Comparison of ENCODE assay signal across 10 cellular contexts in the genomic region with DNA sequence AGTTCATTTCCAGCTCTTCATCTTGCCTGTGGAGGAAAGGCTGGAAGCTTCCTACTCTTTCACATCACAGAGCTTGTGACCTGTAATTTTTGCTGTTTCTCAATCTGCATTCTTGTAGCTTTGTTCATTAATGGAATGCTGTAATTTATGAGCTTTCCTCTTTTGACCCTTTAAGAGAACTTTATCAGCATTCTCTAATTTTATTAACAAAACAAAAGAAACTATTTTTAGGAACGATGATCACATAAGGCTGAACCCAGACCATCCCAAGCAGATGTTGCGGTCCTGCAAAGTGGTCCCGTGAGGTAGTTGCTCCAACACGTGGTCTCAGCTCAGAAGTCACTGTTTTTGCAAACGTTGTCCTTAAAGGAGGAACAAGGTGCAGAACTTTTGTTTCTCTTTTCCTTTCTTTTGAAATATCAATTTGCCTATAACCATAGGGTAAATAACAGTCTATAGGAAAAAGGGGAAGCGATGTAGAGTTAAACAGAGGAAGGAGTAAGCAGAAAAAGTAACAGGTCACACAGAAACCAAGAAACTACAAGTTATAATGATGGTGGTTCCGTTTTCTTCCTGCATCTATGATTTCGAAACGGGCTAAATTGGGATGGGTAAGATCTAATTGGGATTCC.
A peak's percentile ranks its signal among the peaks of the same experiment; 100 is the strongest.
DNase-seq lines count a peak whose midpoint lies in the region; ATAC-seq and TF ChIP-seq lines count a peak whose summit lies in the region.
"Had no signal": no experiment of that assay in that cellular context is flagged by ENCODE, and none has a peak within 500 bp of the region (broad histone marks: within the 10 kb centered on the region; RNA-seq: fewer than 3 reads in every experiment).

No MANE protein-coding gene starts in this region.

- no peaks in the 10 kb centered on the region for H3K9me3 ChIP-seq in OCI-LY7 (ENCODE audit: low read length)
- no peaks in the 10 kb centered on the region for H3K9me3 ChIP-seq in CD4-positive, alpha-beta memory T cell (ENCODE audit: control insufficient read depth in 1 of 2, low read length in 2 of 2)

- H3K36me3 Mint-ChIP-seq in naive B cell, result no peaks in the 10 kb centered on the region
- H3K36me3 Mint-ChIP-seq in CD4-positive, alpha-beta memory T cell, result no peaks in the 10 kb centered on the region
- H3K36me3 Mint-ChIP-seq in activated naive CD4-positive, alpha-beta T cell treated with anti-CD3 and anti-CD28 coated beads, Interleukin-2, amount 50 U/mL, for 72 hours, result no peaks in the 10 kb centered on the region

- intact Hi-C loops in OCI-LY7 (cut with micrococcal nuclease; ENCODE audit: unreplicated experiment), result no loop called here
- intact Hi-C loops in CD4-positive, alpha-beta memory T cell (cut with micrococcal nuclease), result no loop called here

- peaks cover 12 to 18% (median 16%) of the 10 kb centered on the region in 3 donors for H3K4me1 Mint-ChIP-seq in naive B cell
- peaks cover 0 to 1% (median 0%) of the 10 kb centered on the region in 4 donors for H3K4me1 Mint-ChIP-seq in CD4-positive, alpha-beta memory T cell

- peak overlapping the region; percentile 45 for H3K4me3 ChIP-seq in OCI-LY7 (ENCODE audit: low read depth, low read length, poor library complexity, severe bottlenecking)
- H3K4me3 ChIP-seq in CD4-positive, alpha-beta memory T cell (ENCODE audit: low read length in 2 of 2), result no peak overlapping the region

- DNase-seq in OCI-LY7 (ENCODE audit: low spot score) (peak; percentile 86), naive B cell (peak; percentile 50), NCI-H2196 treated with DMSO at 0.1 percent for 48 hours (lab: John Stamatoyannopoulos, UW; ENCODE audit: unreplicated experiment) (no peak)
- no peak for DNase-seq in activated effector memory CD4-positive, alpha-beta T cell treated with anti-CD3 and anti-CD28 coated beads, Interleukin-2, amount 50 U/mL, for 16 hours
- no peak for DNase-seq in CD4-positive, alpha-beta memory T cell
- DNase-seq in activated naive CD4-positive, alpha-beta T cell treated with anti-CD3 and anti-CD28 coated beads, Interleukin-2, amount 50 U/mL, for 72 hours (ENCODE audit: low spot score in 2 of 2), result no peak
- DNase-seq: NCI-H2081 had no signal

- H3K36me3 ChIP-seq in OCI-LY7 (ENCODE audit: insufficient read depth, low read length), result no peaks in the 10 kb centered on the region
- H3K36me3 ChIP-seq in CD4-positive, alpha-beta memory T cell (ENCODE audit: insufficient read depth, low read length), result no peaks in the 10 kb centered on the region

- H3K27me3 Mint-ChIP-seq in naive B cell, result peaks cover 0 to 11% (median 7%) of the 10 kb centered on the region in 3 donors
- peaks cover 0 to 6% of the 10 kb centered on the region in 2 donors for H3K27me3 Mint-ChIP-seq in CD4-positive, alpha-beta memory T cell

- peaks cover 67% of the 10 kb centered on the region for H3K4me1 ChIP-seq in OCI-LY7 (ENCODE audit: insufficient read depth, low read length, poor library complexity, severe bottlenecking)
- H3K4me1 ChIP-seq in CD4-positive, alpha-beta memory T cell (ENCODE audit: insufficient read depth, low read length), result no peaks in the 10 kb centered on the region
- H3K4me1 ChIP-seq: parathyroid adenoma had no signal

- peaks cover 0 to 5% (median 0%) of the 10 kb centered on the region in 7 donors for H3K9me3 Mint-ChIP-seq in naive B cell
- no peaks in the 10 kb centered on the region for H3K9me3 Mint-ChIP-seq in CD4-positive, alpha-beta memory T cell
- H3K9me3 Mint-ChIP-seq in activated naive CD4-positive, alpha-beta T cell treated with anti-CD3 and anti-CD28 coated beads, Interleukin-2, amount 50 U/mL, for 72 hours, result no peaks in the 10 kb centered on the region

- ATAC-seq in GM18511 (IDR thresholded peaks at IDR 0.05; ENCODE audit: unreplicated experiment), result peak; percentile 77
- ATAC-seq in HG02763 (IDR thresholded peaks at IDR 0.05; ENCODE audit: unreplicated experiment), result peak; percentile 72
- peak; percentile 88 for ATAC-seq in naive B cell (ENCODE audit: low read depth in 2 of 2)
- no peak for ATAC-seq in activated naive CD4-positive, alpha-beta T cell treated with anti-CD3 and anti-CD28 coated beads, Interleukin-2, amount 50 U/mL, for 72 hours

- no peaks in the 10 kb centered on the region for H3K9me2 ChIP-seq in OCI-LY7 (ENCODE audit: insufficient read depth, low read length)

- no peak for TF ChIP-seq CTCF in OCI-LY7 (conservative IDR thresholded peaks at IDR 0.05; ENCODE audit: low read length)

- peak overlapping the region; percentile 43; the same call in 1 of the 2 replicates for H2AFZ ChIP-seq in OCI-LY7 (ENCODE audit: low read length)
- H2AFZ ChIP-seq: parathyroid adenoma had no signal

- no TSS peak for BruUV-seq in OCI-LY7 (replicated peaks; lab: Mats Ljungman, UMichigan)

- H3K27ac ChIP-seq in OCI-LY7 (ENCODE audit: low read depth, low read length, poor library complexity, severe bottlenecking), result peak overlapping the region; percentile 86
- no peak overlapping the region for H3K27ac ChIP-seq in CD4-positive, alpha-beta memory T cell (ENCODE audit: low read depth, low read length)
- H3K27ac ChIP-seq: parathyroid adenoma had no signal

- CTCF ChIA-PET in OCI-LY7 (lab: Charles Lee; ENCODE audit: unreplicated experiment), result no interaction called here
- CTCF ChIA-PET in CD4-positive, alpha-beta memory T cell (lab: Charles Lee; ENCODE audit: partially characterized antibody), result no interaction called here

- no peaks in the 10 kb centered on the region for H3K27me3 ChIP-seq in CD4-positive, alpha-beta memory T cell (ENCODE audit: insufficient read depth, low read length)

- peak overlapping the region in 5 of 6 donors; percentile 2 to 74 (median 62) for H3K27ac Mint-ChIP-seq in naive B cell
- H3K27ac Mint-ChIP-seq in CD4-positive, alpha-beta memory T cell, result no peak overlapping the region
- no peak overlapping the region for H3K27ac Mint-ChIP-seq in activated naive CD4-positive, alpha-beta T cell treated with anti-CD3 and anti-CD28 coated beads, Interleukin-2, amount 50 U/mL, for 72 hours

- H3K4me2 ChIP-seq in OCI-LY7 (ENCODE audit: low read length), result peak overlapping the region; percentile 65

- peak overlapping the region; percentile 15 to 76 (median 67) for H3K4me3 Mint-ChIP-seq in naive B cell
- no peak overlapping the region for H3K4me3 Mint-ChIP-seq in CD4-positive, alpha-beta memory T cell

- no peaks in the 10 kb centered on the region for H3K79me2 ChIP-seq in OCI-LY7 (ENCODE audit: insufficient read depth, low read depth, low read length)
- H3K79me2 ChIP-seq: parathyroid adenoma had no signal

- no peaks in the 10 kb centered on the region for H4K20me1 ChIP-seq in OCI-LY7 (ENCODE audit: insufficient read depth, low read length)

- POLR2A ChIA-PET in OCI-LY7 (lab: Charles Lee), result interaction anchor here (0.6 to 1.6 kb wide), 5 partner anchors 8 to 812 kb away, joined by 3 to 6 read pairs (median 3); no protein-coding TSS in a partner anchor
- POLR2A ChIA-PET in CD4-positive, alpha-beta memory T cell (lab: Charles Lee; ENCODE audit: partially characterized antibody), result no interaction called here

Comparison
In these comparisons a context has a peak if more than half of its experiments do, and no peak if none do; other contexts are left out.
1. ATAC-seq: peak in GM18511 (single experiment), HG02763 (single experiment) and naive B cell (2 of 2); none in activated naive CD4-positive, alpha-beta T cell treated with anti-CD3 and anti-CD28 coated beads, Interleukin-2, amount 50 U/mL, for 72 hours (0 of 2).
2. DNase-seq: peak in OCI-LY7 (single experiment) and naive B cell (single experiment); none in NCI-H2196 treated with DMSO at 0.1 percent for 48 hours (single experiment), activated effector memory CD4-positive, alpha-beta T cell treated with anti-CD3 and anti-CD28 coated beads, Interleukin-2, amount 50 U/mL, for 16 hours (single experiment), CD4-positive, alpha-beta memory T cell (0 of 5) and activated naive CD4-positive, alpha-beta T cell treated with anti-CD3 and anti-CD28 coated beads, Interleukin-2, amount 50 U/mL, for 72 hours (0 of 2).
3. H3K27ac Mint-ChIP-seq: peak in naive B cell (5 of 6); none in CD4-positive, alpha-beta memory T cell (0 of 7) and activated naive CD4-positive, alpha-beta T cell treated with anti-CD3 and anti-CD28 coated beads, Interleukin-2, amount 50 U/mL, for 72 hours (0 of 2).
4. H3K4me3 Mint-ChIP-seq: peak in naive B cell (8 of 8); none in CD4-positive, alpha-beta memory T cell (0 of 8).